Comparison of ENCODE assay signal across 8 cellular contexts in the genomic region with DNA sequence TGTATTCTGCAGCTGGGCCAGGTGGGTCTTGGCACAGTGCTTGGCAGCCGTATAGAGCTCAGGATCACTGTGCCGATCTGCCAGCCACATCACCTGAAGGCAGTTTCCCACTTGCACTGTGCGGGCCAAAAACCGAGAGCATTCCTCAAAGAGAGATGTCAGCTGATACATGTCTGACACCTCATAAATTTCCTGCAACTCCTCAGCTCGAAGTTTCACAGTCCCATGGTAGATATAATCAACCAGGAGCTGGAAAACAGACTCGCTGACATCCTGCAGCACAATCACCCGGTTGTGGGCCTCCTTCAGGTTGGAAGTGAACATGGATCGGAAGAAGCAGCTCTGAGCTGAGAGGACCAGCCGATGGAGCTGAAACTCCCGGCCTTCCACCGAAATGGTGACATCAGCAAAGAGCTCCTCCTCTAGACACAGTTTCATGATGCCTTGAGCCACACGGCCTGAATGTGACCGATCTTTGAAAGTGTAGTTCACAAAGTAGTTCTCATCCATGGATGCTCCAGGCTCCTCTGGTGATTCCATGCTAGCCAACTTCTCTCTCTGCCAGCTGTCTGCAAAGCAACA. TPM values are rescaled to one million over a fixed set of nuclear protein-coding genes. Genes with fewer than 3 reads are reported as not detected.
A peak's percentile ranks its signal among the peaks of the same experiment; 100 is the strongest.
DNase-seq lines count a peak whose midpoint lies in the region; ATAC-seq, FAIRE-seq and TF ChIP-seq lines count a peak whose summit lies in the region.

No MANE protein-coding gene starts in this region.

- H4K8ac ChIP-seq in mesenchymal stem cell (ENCODE audit: low read length), result peak overlapping the region; percentile 77

- peak overlapping the region; percentile 94 for H3K9ac ChIP-seq in astrocyte (ENCODE audit: low read length)
- H3K9ac ChIP-seq in mesenchymal stem cell (ENCODE audit: low read length), result peak overlapping the region; percentile 93

- FAIRE-seq in astrocyte (lab: Jason Lieb, UNC), result no peak

- peaks cover 18% of the 10 kb centered on the region for H3K36me3 Mint-ChIP-seq in astrocyte (ENCODE audit: low read depth, unreplicated experiment)

- H2BK12ac ChIP-seq in mesenchymal stem cell (ENCODE audit: low read length in 2 of 2), result no peak overlapping the region

- no peak overlapping the region for H2BK5ac ChIP-seq in mesenchymal stem cell (ENCODE audit: low read depth, low read length, poor library complexity, severe bottlenecking)

- BruUV-seq in A673 (replicated peaks; lab: Mats Ljungman, UMichigan), result no TSS peak

- peak overlapping the region in 1 of 2 experiments; percentile 15 for H3K18ac ChIP-seq in mesenchymal stem cell (ENCODE audit: low read depth in 1 of 2, low read length in 2 of 2)

- CTCF ChIA-PET in A673 (lab: Charles Lee), result no interaction called here

- WGBS in mesenchymal stem cell, result 83% methylated on average over 13 of the region's 13 CpGs

- H3K4ac ChIP-seq in mesenchymal stem cell (ENCODE audit: low read depth in 1 of 2, low read length in 2 of 2), result peak overlapping the region in 1 of 2 experiments; percentile 44

- H3K4me1 Mint-ChIP-seq in astrocyte (ENCODE audit: low read depth, unreplicated experiment), result peaks cover 8% of the 10 kb centered on the region

- no peak overlapping the region for H2AFZ ChIP-seq in astrocyte (ENCODE audit: low read depth, low read length)
- no peak overlapping the region for H2AFZ ChIP-seq in mesenchymal stem cell (ENCODE audit: low read depth, low read length)

- TF ChIP-seq CTCF in A673 (conservative IDR thresholded peaks at IDR 0.05; ENCODE audit: low read depth, low read length) (no peak), HFF-Myc (IDR thresholded peaks at IDR 0.05; ENCODE audit: low read depth, low read length, missing control alignments) (no peak), astrocyte (IDR thresholded peaks at IDR 0.05; ENCODE audit: insufficient read depth, low read depth, low read length) (no peak)

- POLR2A ChIA-PET in A673 (lab: Charles Lee; ENCODE audit: low non-redundant PET), result interaction anchor here (0.6 to 0.7 kb wide), 2 partner anchors 71 to 101 kb away, joined by 3 to 6 read pairs; no protein-coding TSS in a partner anchor

- H3K4me2 ChIP-seq in astrocyte (ENCODE audit: low read length), result peak overlapping the region; percentile 85
- H3K4me2 ChIP-seq in mesenchymal stem cell (ENCODE audit: low read length, poor library complexity, severe bottlenecking), result no peak overlapping the region

- H4K91ac ChIP-seq in mesenchymal stem cell (ENCODE audit: low read length), result no peak overlapping the region

- intact Hi-C loops in A673 (cut with micrococcal nuclease; ENCODE audit: unreplicated experiment), result no loop called here

- H3K27ac ChIP-seq in A673 (ENCODE audit: low read depth, low read length, poor library complexity, severe bottlenecking), result no peak overlapping the region
- H3K27ac ChIP-seq in astrocyte (ENCODE audit: low read depth, low read length), result peak overlapping the region; percentile 92
- no peak overlapping the region for H3K27ac ChIP-seq in mesenchymal stem cell (ENCODE audit: low read length, poor library complexity, severe bottlenecking)

- peak overlapping the region; percentile 69 for H3K4me3 ChIP-seq in A673 (ENCODE audit: low read depth, low read length, poor library complexity, severe bottlenecking)
- H3K4me3 ChIP-seq in HFF-Myc (replicated peaks; ENCODE audit: low read depth, low read length), result peak overlapping the region; percentile 94
- peak overlapping the region; percentile 96 for H3K4me3 ChIP-seq in astrocyte (ENCODE audit: insufficient read depth, low read depth, low read length)
- peak overlapping the region in 1 of 2 experiments; percentile 98 for H3K4me3 ChIP-seq in mesenchymal stem cell (ENCODE audit: insufficient read depth in 1 of 2, low read depth in 1 of 2, low read length in 2 of 2)

- peak overlapping the region; percentile 69 for H2AK5ac ChIP-seq in mesenchymal stem cell (ENCODE audit: low read length, severe bottlenecking)

- H3K9me3 ChIP-seq in A673 (ENCODE audit: low read depth, low read length, poor library complexity, severe bottlenecking) (no peaks in the 10 kb centered on the region), astrocyte (ENCODE audit: insufficient read depth, low read depth, low read length) (no peaks in the 10 kb centered on the region), mesenchymal stem cell (ENCODE audit: control insufficient read depth, low read length) (no peaks in the 10 kb centered on the region)

- peaks cover 10% of the 10 kb centered on the region for H4K20me1 ChIP-seq in astrocyte (ENCODE audit: insufficient read depth, low read length)

- peaks cover 28% of the 10 kb centered on the region for H3K79me1 ChIP-seq in mesenchymal stem cell (replicated peaks; ENCODE audit: low read length, poor library complexity, severe bottlenecking)

- DNase-seq in A673 (ENCODE audit: low spot score) (no peak), HFF-Myc (ENCODE audit: extremely low read depth, low read depth) (no peak), astrocyte (ENCODE audit: low read depth) (no peak), mesenchymal stem cell (no peak), NOMO-1 treated with dmso at 0.1 percent for 144 hours (lab: John Stamatoyannopoulos, UW; ENCODE audit: unreplicated experiment) (no peak), UCSD-AML1 (lab: John Stamatoyannopoulos, UW; ENCODE audit: unreplicated experiment) (no peak)

- peaks cover 25% of the 10 kb centered on the region for H3K4me1 ChIP-seq in A673 (ENCODE audit: insufficient read depth, low read length, poor library complexity, severe bottlenecking)
- peaks cover 21% of the 10 kb centered on the region for H3K4me1 ChIP-seq in astrocyte (ENCODE audit: insufficient read depth, low read length)
- H3K4me1 ChIP-seq in mesenchymal stem cell (ENCODE audit: control insufficient read depth, insufficient read depth, low read depth, low read length), result peaks cover 17% of the 10 kb centered on the region

- peaks cover 70% of the 10 kb centered on the region for H3K36me3 ChIP-seq in A673 (ENCODE audit: insufficient read depth, low read length, poor library complexity, severe bottlenecking)
- H3K36me3 ChIP-seq in astrocyte (ENCODE audit: insufficient read depth, low read length), result peaks cover 27% of the 10 kb centered on the region
- peaks cover 43 to 61% of the 10 kb centered on the region in 2 experiments for H3K36me3 ChIP-seq in mesenchymal stem cell (ENCODE audit: control insufficient read depth in 1 of 2, insufficient read depth in 2 of 2, low read depth in 1 of 2, low read length in 2 of 2)

- H2BK120ac ChIP-seq in mesenchymal stem cell (ENCODE audit: low read depth, low read length), result no peak overlapping the region

- no peak overlapping the region for H3K14ac ChIP-seq in mesenchymal stem cell (ENCODE audit: low read length in 2 of 2)

- H3K9me3 Mint-ChIP-seq in astrocyte (ENCODE audit: unreplicated experiment), result no peaks in the 10 kb centered on the region

- H2BK15ac ChIP-seq in mesenchymal stem cell (ENCODE audit: low read depth, poor library complexity, severe bottlenecking), result no peak overlapping the region

- peak overlapping the region; percentile 38 for H3K27ac Mint-ChIP-seq in astrocyte (ENCODE audit: unreplicated experiment)

- peaks cover 64% of the 10 kb centered on the region for H3K79me2 ChIP-seq in astrocyte (ENCODE audit: insufficient read depth, low read length)

- peak overlapping the region; percentile 99 for H3K4me3 Mint-ChIP-seq in astrocyte (ENCODE audit: unreplicated experiment)

- H3K27me3 Mint-ChIP-seq in astrocyte (ENCODE audit: low read depth, unreplicated experiment), result no peaks in the 10 kb centered on the region

- no peaks in the 10 kb centered on the region for H3K27me3 ChIP-seq in A673 (replicated peaks; ENCODE audit: insufficient read depth, low read depth, low read length, poor library complexity)
- H3K27me3 ChIP-seq in astrocyte (ENCODE audit: insufficient read depth, low read length), result no peaks in the 10 kb centered on the region
- H3K27me3 ChIP-seq in mesenchymal stem cell (ENCODE audit: control insufficient read depth in 1 of 2, insufficient read depth in 1 of 2, low read length in 2 of 2), result no peaks in the 10 kb centered on the region

- ATAC-seq in GM18517 (IDR thresholded peaks at IDR 0.05; ENCODE audit: unreplicated experiment), result no peak
- ATAC-seq in GM19324 (IDR thresholded peaks at IDR 0.05; ENCODE audit: low FRiP score, unreplicated experiment), result no peak

- H3K23ac ChIP-seq in mesenchymal stem cell (ENCODE audit: low read length in 2 of 2), result no peak overlapping the region

RNA-seq across cellular contexts. Expression of a gene that starts 1.2 kb away (rescaled TPM):
- total RNA-seq in A673 (2021) (42.8 and 44.0 TPM in 2 replicates), astrocyte (11.9 and 12.5 TPM in 2 replicates)
- 8.3 TPM for polyA plus RNA-seq in mesenchymal stem cell (2013, experiment 1 of 2)
- 8.3 TPM for polyA plus RNA-seq in mesenchymal stem cell (2013, experiment 2 of 2)

RNA-seq across cellular contexts. Expression of a gene that starts 1.3 kb away (rescaled TPM):
- total RNA-seq in A673 (2021) (412 and 444 TPM in 2 replicates), astrocyte (80.7 and 88.7 TPM in 2 replicates)
- polyA plus RNA-seq in mesenchymal stem cell (2013, experiment 1 of 2), result 76.5 TPM
- 83.4 TPM for polyA plus RNA-seq in mesenchymal stem cell (2013, experiment 2 of 2)

RNA-seq across cellular contexts. Expression of a gene that starts 8.9 kb away (rescaled TPM):
- total RNA-seq in A673 (2021) (0.28 and 0.62 TPM in 2 replicates), astrocyte (0.16 TPM in 1 of 2 replicates, not detected in the other)
- not detected for polyA plus RNA-seq in mesenchymal stem cell (2013, experiment 1 of 2)
- polyA plus RNA-seq in mesenchymal stem cell (2013, experiment 2 of 2), result not detected

RNA-seq across cellular contexts. Expression of a gene that starts 12.2 kb away (rescaled TPM):
- 68.1 and 74.3 TPM in 2 replicates for total RNA-seq in A673 (2021)
- total RNA-seq in astrocyte, result 32.4 and 33.9 TPM in 2 replicates
- 55.4 TPM for polyA plus RNA-seq in mesenchymal stem cell (2013, experiment 1 of 2)
- polyA plus RNA-seq in mesenchymal stem cell (2013, experiment 2 of 2), result 56.2 TPM

RNA-seq across cellular contexts. Expression of a gene that starts 16.7 kb away (rescaled TPM):
- total RNA-seq in A673 (2021) (0.31 and 0.41 TPM in 2 replicates), astrocyte (0.20 TPM in 1 of 2 replicates, not detected in the other)
- 0.04 TPM for polyA plus RNA-seq in mesenchymal stem cell (2013, experiment 1 of 2)
- 0.04 TPM for polyA plus RNA-seq in mesenchymal stem cell (2013, experiment 2 of 2)
